ENCODE assay signal across 25 cellular contexts in the genomic region with DNA sequence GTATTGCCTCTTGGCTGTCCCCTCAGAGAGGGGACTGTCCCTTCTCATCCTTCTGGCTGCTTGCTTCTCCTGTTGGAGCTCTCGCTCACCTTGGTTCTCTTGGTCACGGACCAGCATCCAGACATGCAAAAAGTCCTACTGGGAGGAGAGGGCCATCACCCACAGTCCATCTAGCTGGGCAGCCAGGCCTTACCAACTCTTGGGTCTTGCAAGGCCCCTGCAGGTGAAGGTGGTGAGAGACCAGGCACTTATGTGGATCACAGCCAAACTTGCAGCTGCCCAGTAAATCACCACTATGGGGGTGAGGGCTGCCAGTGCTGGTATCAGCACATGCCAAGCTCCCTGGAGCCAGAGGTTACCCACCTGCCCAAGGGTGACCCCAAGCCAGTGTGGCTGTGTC.
"Had no signal": no experiment of that assay in that cellular context is flagged by ENCODE, and none has a peak within 500 bp of the region (broad histone marks: within the 10 kb centered on the region; RNA-seq: fewer than 3 reads in every experiment).

No MANE protein-coding gene starts in this region.

- H3K4me1 Mint-ChIP-seq: activated naive CD4-positive, alpha-beta T cell treated with anti-CD3 and anti-CD28 coated beads, Interleukin-2, amount 10 ng/mL, durations not matched to agents 7 days and 5 days; brain; endodermal cell had no signal

- H3K27ac Mint-ChIP-seq: activated CD8-positive, alpha-beta T cell treated with anti-CD3 and anti-CD28 coated beads for 36 hours; activated naive CD4-positive, alpha-beta T cell treated with anti-CD3 and anti-CD28 coated beads, Interleukin-2, amount 10 ng/mL, durations not matched to agents 7 days and 5 days; activated T-helper 1 cell treated with anti-CD3 and anti-CD28 coated beads, Interleukin-12 subunit alpha, Interleukin-12 subunit beta, Interleukin-2, Interleukin-4 antibody, amounts not matched to agents 30 ng/mL and 10 ng/mL and 1 ng/mL, durations not matched to agents 14 hours and 24 hours and 36 hours; dendritic cell treated with granulocyte-macrophage colony-stimulating factor and Interleukin-4, amounts not matched to agents 40 ng/mL and 50 ng/mL, for 4 days; endodermal cell; immature natural killer cell; naive B cell had no signal

- H3K36me3 ChIP-seq: ascending aorta had no signal

- ATAC-seq: activated CD8-positive, alpha-beta T cell treated with anti-CD3 and anti-CD28 coated beads for 36 hours; foreskin keratinocyte; heart left ventricle; left lung had no signal

- H3K4me3 ChIP-seq: ascending aorta, heart left ventricle, left lung, psoas muscle, tibial nerve had no signal

- FAIRE-seq: TTC549 had no signal

- H3K79me2 ChIP-seq: parathyroid adenoma had no signal

- H2AFZ ChIP-seq: parathyroid adenoma had no signal

- H3K27me3 ChIP-seq: ascending aorta, foreskin keratinocyte, heart left ventricle, left lung, tibial nerve had no signal

- H3K4me3 Mint-ChIP-seq: activated CD8-positive, alpha-beta T cell treated with anti-CD3 and anti-CD28 coated beads for 36 hours; activated naive CD4-positive, alpha-beta T cell treated with anti-CD3 and anti-CD28 coated beads, Interleukin-2, amount 10 ng/mL, durations not matched to agents 7 days and 5 days; activated naive CD8-positive, alpha-beta T cell treated with anti-CD3 and anti-CD28 coated beads, Interleukin-2, amount 10 ng/mL, durations not matched to agents 7 days and 5 days; activated T-helper 1 cell treated with anti-CD3 and anti-CD28 coated beads, Interleukin-12 subunit alpha, Interleukin-12 subunit beta, Interleukin-2, Interleukin-4 antibody, amounts not matched to agents 30 ng/mL and 10 ng/mL and 1 ng/mL, durations not matched to agents 14 hours and 24 hours and 36 hours; brain; dendritic cell treated with granulocyte-macrophage colony-stimulating factor and Interleukin-4, amounts not matched to agents 40 ng/mL and 50 ng/mL, for 4 days; endodermal cell; immature natural killer cell; naive B cell had no signal

- DNase-seq: activated CD4-positive, alpha-beta T cell treated with anti-CD3 and anti-CD28 coated beads for 48 hours; activated CD8-positive, alpha-beta T cell treated with anti-CD3 and anti-CD28 coated beads for 36 hours; activated effector memory CD4-positive, alpha-beta T cell treated with anti-CD3 and anti-CD28 coated beads, Interleukin-2, amount 50 U/mL, for 16 hours; activated naive CD4-positive, alpha-beta T cell treated with anti-CD3 and anti-CD28 coated beads, Interleukin-2, amount 10 ng/mL, durations not matched to agents 7 days and 5 days; activated naive CD8-positive, alpha-beta T cell treated with anti-CD3 and anti-CD28 coated beads, Interleukin-2, amount 10 ng/mL, durations not matched to agents 7 days and 5 days; activated T-cell treated with anti-CD3 and anti-CD28 coated beads for 4 hours; foreskin keratinocyte; hypothalamus; immature natural killer cell; kidney glomerular epithelial cell; left lung; naive B cell; nucleus accumbens; psoas muscle; stimulated activated naive CD4-positive, alpha-beta T cell had no signal

- H3K27me3 Mint-ChIP-seq: activated CD8-positive, alpha-beta T cell treated with anti-CD3 and anti-CD28 coated beads for 36 hours; activated naive CD4-positive, alpha-beta T cell treated with anti-CD3 and anti-CD28 coated beads, Interleukin-2, amount 10 ng/mL, durations not matched to agents 7 days and 5 days; activated naive CD8-positive, alpha-beta T cell treated with anti-CD3 and anti-CD28 coated beads, Interleukin-2, amount 10 ng/mL, durations not matched to agents 7 days and 5 days; brain; dendritic cell treated with granulocyte-macrophage colony-stimulating factor and Interleukin-4, amounts not matched to agents 40 ng/mL and 50 ng/mL, for 4 days; naive B cell had no signal

- H3K27ac ChIP-seq: ascending aorta, foreskin keratinocyte, heart left ventricle, left lung, parathyroid adenoma, psoas muscle, tibial nerve, VCaP had no signal

- H3K9ac ChIP-seq: parathyroid adenoma had no signal

- H3K4me1 ChIP-seq: ascending aorta, foreskin keratinocyte, left lung, parathyroid adenoma, tibial nerve had no signal
